In genomic region chr2:105005601-105006000, GRCh38 we compare ENCODE assay signal across 1 cellular context.
TF ChIP-seq lines count a peak whose summit lies in the region.

No MANE protein-coding gene starts in this region.

TF ChIP-seq in H1, 55 proteins besides CTCF, POLR2A, EP300 and RAD21:
- no peak for TF ChIP-seq SIRT6 (IDR thresholded peaks at IDR 0.05; ENCODE audit: low read length)
- TF ChIP-seq RXRA (IDR thresholded peaks at IDR 0.05; ENCODE audit: insufficient read depth, low read depth, low read length) = no peak
- TF ChIP-seq BCL11A (IDR thresholded peaks at IDR 0.05; ENCODE audit: low read depth in 2 of 2, low read length in 2 of 2) = no peak
- no peak for TF ChIP-seq KDM4A (IDR thresholded peaks at IDR 0.05; ENCODE audit: low read depth, low read length, severe bottlenecking)
- no peak for TF ChIP-seq CBX5 (IDR thresholded peaks at IDR 0.05; ENCODE audit: low read depth, low read length)
- no peak for TF ChIP-seq TBP (IDR thresholded peaks at IDR 0.05; ENCODE audit: low read depth, low read length)
- no peak for TF ChIP-seq HDAC2 (IDR thresholded peaks at IDR 0.05; ENCODE audit: borderline replicate concordance in 1 of 2, low read depth in 2 of 2, low read length in 2 of 2)
- TF ChIP-seq EZH2 (IDR thresholded peaks at IDR 0.05; ENCODE audit: low read depth, low read length, severe bottlenecking) = no peak
- TF ChIP-seq GABPA (IDR thresholded peaks at IDR 0.05; ENCODE audit: borderline replicate concordance, insufficient read depth, low read length) = no peak
- TF ChIP-seq TAF1 (IDR thresholded peaks at IDR 0.05; ENCODE audit: low read depth, low read length) = no peak
- no peak for TF ChIP-seq SRF (IDR thresholded peaks at IDR 0.05; ENCODE audit: low read depth, low read length)
- TF ChIP-seq FOSL1 (IDR thresholded peaks at IDR 0.05; ENCODE audit: insufficient read depth, low read depth, low read length) = no peak
- no peak for TF ChIP-seq CBX8 (IDR thresholded peaks at IDR 0.05; ENCODE audit: borderline replicate concordance, low read depth, low read length)
- no peak for TF ChIP-seq CTBP2 (IDR thresholded peaks at IDR 0.05; ENCODE audit: borderline replicate concordance, insufficient read depth, insufficient read length, low read length)
- TF ChIP-seq CHD2 (IDR thresholded peaks at IDR 0.05; ENCODE audit: low read length) = no peak
- TF ChIP-seq YY1 (IDR thresholded peaks at IDR 0.05; ENCODE audit: low read depth, low read length) = no peak
- TF ChIP-seq USF2 (IDR thresholded peaks at IDR 0.05; ENCODE audit: low read length) = no peak
- TF ChIP-seq PHF8 (conservative IDR thresholded peaks at IDR 0.05; ENCODE audit: low read depth, low read length) = no peak
